In genomic region chr19:13091400-13092161, GRCh38 we compare ENCODE assay signal across 1 cellular context.
TF ChIP-seq lines count a peak whose summit lies in the region.

No MANE protein-coding gene starts in this region.

TF ChIP-seq in IMR-90, 13 proteins besides CTCF, POLR2A, EP300 and RAD21:
- TF ChIP-seq ELK1 (IDR thresholded peaks at IDR 0.05; ENCODE audit: borderline replicate concordance, low read depth, low read length) (no peak), MAFK (IDR thresholded peaks at IDR 0.05; ENCODE audit: low read depth, low read length) (no peak), MXI1 (IDR thresholded peaks at IDR 0.05; ENCODE audit: borderline replicate concordance, low read depth, low read length) (no peak), USF2 (IDR thresholded peaks at IDR 0.05; ENCODE audit: low read depth, low read length) (no peak), RCOR1 (IDR thresholded peaks at IDR 0.05; ENCODE audit: insufficient replicate concordance, low read length) (no peak), CHD1 (IDR thresholded peaks at IDR 0.05; ENCODE audit: low read depth, low read length) (no peak), RFX5 (IDR thresholded peaks at IDR 0.05; ENCODE audit: low read depth, low read length) (no peak), FOS (IDR thresholded peaks at IDR 0.05; ENCODE audit: low read depth, low read length) (no peak), MAZ (IDR thresholded peaks at IDR 0.05; ENCODE audit: borderline replicate concordance, low read depth, low read length) (peak; percentile 74; the same call in 1 of the 2 replicates), SMC3 (IDR thresholded peaks at IDR 0.05; ENCODE audit: low read depth, low read length) (no peak), CEBPB (IDR thresholded peaks at IDR 0.05; ENCODE audit: low read depth, low read length) (peak; percentile 65), BHLHE40 (IDR thresholded peaks at IDR 0.05; ENCODE audit: low read depth, low read length) (no peak)
